7 cellular contexts compared by ENCODE assay signal in genomic region chr21:31550070-31550469, GRCh38.
"Had no signal": no experiment of that assay in that cellular context is flagged by ENCODE, and none has a peak within 500 bp of the region (broad histone marks: within the 10 kb centered on the region; RNA-seq: fewer than 3 reads in every experiment).

No MANE protein-coding gene starts in this region.

- FAIRE-seq: HTR-8/SVneo, K562 had no signal

- H3K4me3 Mint-ChIP-seq: IgD-negative memory B cell had no signal

- H3K36me3 Mint-ChIP-seq: IgD-negative memory B cell had no signal

- DNase-seq: IMR-90, KBM-7, KG1 had no signal

- H3K9me3 Mint-ChIP-seq: IgD-negative memory B cell had no signal

- H3K4me3 ChIP-seq: K562 had no signal

- H3K27ac ChIP-seq: HL-60 had no signal

- ATAC-seq: K562 had no signal

- H3K27ac Mint-ChIP-seq: IgD-negative memory B cell had no signal
